In genomic region chr1:94926915-94927404, GRCh38 we compare ENCODE assay signal across 8 cellular contexts. TPM values are rescaled to one million over a fixed set of nuclear protein-coding genes. Genes with fewer than 3 reads are reported as not detected.
DNase-seq lines count a peak whose midpoint lies in the region; ATAC-seq, FAIRE-seq and TF ChIP-seq lines count a peak whose summit lies in the region.

CNN3 (minus strand) TSS chr1:94927110; CDS start chr1:94926894, 216 bp downstream.

- H3K36me3 ChIP-seq in endothelial cell of umbilical vein (ENCODE audit: control insufficient read depth in 2 of 2, extremely low read depth in 1 of 2, insufficient read depth in 2 of 2, low read length in 2 of 2), result no peaks in the 10 kb centered on the region

- ATAC-seq in GM19043 (IDR thresholded peaks at IDR 0.05; ENCODE audit: low read depth, unreplicated experiment) (peak; percentile 77), HG03342 (IDR thresholded peaks at IDR 0.05; ENCODE audit: unreplicated experiment) (peak; percentile 77)

- no peaks in the 10 kb centered on the region for H3K9me3 ChIP-seq in endothelial cell of umbilical vein (replicated peaks; ENCODE audit: control insufficient read depth, insufficient read depth, low read length)

- H4K20me1 ChIP-seq in endothelial cell of umbilical vein (replicated peaks; ENCODE audit: control insufficient read depth, extremely low read depth, insufficient read depth, low read length), result peaks cover 6% of the 10 kb centered on the region

- H3K4me1 Mint-ChIP-seq in mesothelial cell of epicardium, result peaks cover 67% of the 10 kb centered on the region

- no peaks in the 10 kb centered on the region for H3K9me1 ChIP-seq in endothelial cell of umbilical vein (replicated peaks; ENCODE audit: control insufficient read depth, extremely low read depth, insufficient read depth, low read length)

- peak; percentile 94 for DNase-seq in AG08395 (ENCODE audit: low spot score)
- peak; percentile 71 to 84 for DNase-seq in NCI-H524 (lab: John Stamatoyannopoulos, UW)
- peak; percentile 66 for DNase-seq in activated T-cell treated with anti-CD3 and anti-CD28 coated beads for 4 hours
- DNase-seq in endothelial cell of umbilical vein (ENCODE audit: low read depth, low spot score), result peak; percentile 93
- peak; percentile 83 to 93 for DNase-seq in mesothelial cell of epicardium (ENCODE audit: low spot score in 2 of 2, unreplicated experiment in 2 of 2)
- DNase-seq in stimulated activated CD8-positive, alpha-beta memory T cell treated with anti-CD3 and anti-CD28 coated beads, Interleukin-15, amount 100 ng/mL, for 24 hours (ENCODE audit: low read depth), result peak; percentile 22

- H3K4me1 ChIP-seq in endothelial cell of umbilical vein (ENCODE audit: control insufficient read depth, extremely low read depth, insufficient read depth, low read length), result peaks cover 49% of the 10 kb centered on the region

- peak within 1 kb of the TSS; percentile 100 for H3K27ac ChIP-seq in endothelial cell of umbilical vein (ENCODE audit: insufficient read depth, low read depth, low read length)

- no TSS peak for BruUV-seq in endothelial cell of umbilical vein (replicated peaks; lab: Mats Ljungman, UMichigan)

- H2AFZ ChIP-seq in endothelial cell of umbilical vein (ENCODE audit: low read depth, low read length), result peak within 1 kb of the TSS; percentile 86

- peak within 1 kb of the TSS; percentile 75 to 99 (median 90) for H3K4me3 ChIP-seq in endothelial cell of umbilical vein (replicated peaks in 1 of 3; ENCODE audit: insufficient read depth in 1 of 3, low read depth in 1 of 3, low read length in 3 of 3)

- H3K27ac Mint-ChIP-seq in mesothelial cell of epicardium, result peak within 1 kb of the TSS; percentile 100

- peak within 1 kb of the TSS; percentile 96 for H3K4me3 Mint-ChIP-seq in mesothelial cell of epicardium

- FAIRE-seq in endothelial cell of umbilical vein (lab: Jason Lieb, UNC), result peak; percentile 79

- peak within 1 kb of the TSS; percentile 98 for H3K4me2 ChIP-seq in endothelial cell of umbilical vein (ENCODE audit: insufficient read depth, low read length)

- POLR2A ChIA-PET in endothelial cell of umbilical vein (lab: Charles Lee), result interaction anchor here (1.0 kb wide), 3 partner anchors 73 to 115 kb away, joined by 3 to 6 read pairs (median 3); no protein-coding TSS in a partner anchor

- no peaks in the 10 kb centered on the region for H3K27me3 ChIP-seq in endothelial cell of umbilical vein (ENCODE audit: control insufficient read depth in 2 of 2, insufficient read depth in 2 of 2, low read length in 2 of 2)

- H3K27me3 Mint-ChIP-seq in mesothelial cell of epicardium (ENCODE audit: low read depth), result no peaks in the 10 kb centered on the region

- no peak for TF ChIP-seq CTCF in endothelial cell of umbilical vein (IDR thresholded peaks at IDR 0.05; ENCODE audit: extremely low read depth in 1 of 2, insufficient read depth in 1 of 2, low read depth in 1 of 2, low read length in 2 of 2)
- TF ChIP-seq CTCF in mesothelial cell of epicardium (IDR thresholded peaks at IDR 0.05; ENCODE audit: unreplicated experiment), result no peak

- H3K9me3 Mint-ChIP-seq in mesothelial cell of epicardium, result no peaks in the 10 kb centered on the region

- TF ChIP-seq POLR2A in endothelial cell of umbilical vein (IDR thresholded peaks at IDR 0.05; ENCODE audit: low read depth, low read length), result peak; percentile 93

- dilution Hi-C loops in endothelial cell of umbilical vein (cut with MboI; ENCODE audit: extremely low pct_ligation_motif_present, low sequenced_read_pairs), result no loop called here

- H3K36me3 Mint-ChIP-seq in mesothelial cell of epicardium, result peaks cover 2% of the 10 kb centered on the region

- CTCF ChIA-PET in endothelial cell of umbilical vein (lab: Charles Lee), result interaction anchor here (1.0 to 2.9 kb wide), 7 partner anchors 10 to 117 kb away, joined by 3 to 42 read pairs (median 16); no protein-coding TSS in a partner anchor

- H3K79me2 ChIP-seq in endothelial cell of umbilical vein (ENCODE audit: control insufficient read depth, insufficient read depth, low read length), result peaks cover 45% of the 10 kb centered on the region

- peak within 1 kb of the TSS; percentile 100 for H3K9ac ChIP-seq in endothelial cell of umbilical vein (replicated peaks; ENCODE audit: extremely low read depth, insufficient read depth, low read length)

- intact Hi-C loops in endothelial cell of umbilical vein (cut with micrococcal nuclease), result loop anchor here (1.0 to 5.0 kb wide), 7 partner anchors 8 to 120 kb away; no protein-coding TSS in a partner anchor

TF ChIP-seq in endothelial cell of umbilical vein, 7 proteins besides CTCF, POLR2A, EP300 and RAD21:
- TF ChIP-seq FOS (IDR thresholded peaks at IDR 0.05; ENCODE audit: borderline replicate concordance, insufficient read depth, low read length) (no peak), POLR2AphosphoS5 (IDR thresholded peaks at IDR 0.05; ENCODE audit: insufficient read depth, low read depth, low read length) (peak; percentile 95)
- TF ChIP-seq, protein P1, sequence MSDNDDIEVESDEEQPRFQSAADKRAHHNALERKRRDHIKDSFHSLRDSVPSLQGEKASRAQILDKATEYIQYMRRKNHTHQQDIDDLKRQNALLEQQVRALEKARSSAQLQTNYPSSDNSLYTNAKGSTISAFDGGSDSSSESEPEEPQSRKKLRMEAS (IDR thresholded peaks at IDR 0.05; ENCODE audit: insufficient read depth, insufficient read length), result peak; percentile 14

RNA-seq across cellular contexts. Expression of gene CNN3, which starts in this region (rescaled TPM):
- total RNA-seq in endothelial cell of umbilical vein (317 and 392 TPM in 2 replicates), mesothelial cell of epicardium (241 to 260 TPM (median 247 TPM) in 3 replicates)
- 162 and 174 TPM in 2 replicates for polyA plus RNA-seq in endothelial cell of umbilical vein
- polyA plus RNA-seq in endothelial cell of umbilical vein (2011; cell fraction: cytosol; rRNA removed), result 196 and 210 TPM in 2 replicates
- 144 and 160 TPM in 2 replicates for polyA plus RNA-seq in endothelial cell of umbilical vein (2011; cell fraction: nucleus; rRNA removed)
- polyA plus RNA-seq in endothelial cell of umbilical vein (2012), result 171 and 208 TPM in 2 replicates
- 236 and 255 TPM in 2 replicates for polyA minus RNA-seq in endothelial cell of umbilical vein
- not detected for polyA minus RNA-seq in endothelial cell of umbilical vein (2011; cell fraction: cytosol; rRNA and poly(A)+ RNA removed)
- polyA minus RNA-seq in endothelial cell of umbilical vein (2011; cell fraction: nucleus; rRNA and poly(A)+ RNA removed), result 119 and 129 TPM in 2 replicates

Comparison
In these comparisons a context has a peak if more than half of its experiments do, and no peak if none do; other contexts are left out.
1. Peak in every context shown above with its lines: DNase-seq, ATAC-seq, H3K4me3 ChIP-seq and H3K27ac ChIP-seq.
2. DNase-seq: peak in every context shown above with its lines; median percentile 94 in AG08395; 93 in endothelial cell of umbilical vein; 88 in mesothelial cell of epicardium; 78 in NCI-H524; 66 in activated T-cell treated with anti-CD3 and anti-CD28 coated beads for 4 hours; 22 in stimulated activated CD8-positive, alpha-beta memory T cell treated with anti-CD3 and anti-CD28 coated beads, Interleukin-15, amount 100 ng/mL, for 24 hours.